In the genomic region with DNA sequence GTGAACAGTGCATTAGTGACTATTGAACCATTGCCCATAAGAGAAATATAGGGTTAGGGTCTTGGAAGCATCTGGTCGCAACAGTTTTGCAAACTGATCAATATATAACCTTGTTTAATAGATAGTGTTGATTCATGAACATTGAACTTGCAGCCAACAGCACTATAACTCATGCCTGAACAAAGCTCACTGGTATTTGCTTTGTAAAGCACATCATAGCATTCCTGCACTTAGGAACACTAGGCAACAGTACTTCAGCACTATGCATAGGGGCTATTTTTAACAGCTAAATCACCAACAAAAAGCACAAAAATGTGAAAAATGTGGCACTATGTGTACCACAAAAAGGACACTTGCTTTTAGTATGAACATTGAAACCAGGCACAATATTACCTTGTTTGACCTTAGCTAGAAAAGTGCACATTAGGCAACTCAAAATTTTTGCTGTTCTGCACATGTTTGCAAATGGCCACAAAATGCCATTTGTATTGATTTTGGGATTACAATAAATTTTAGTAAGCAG, we compare ENCODE assay signal across 15 cellular contexts.
DNase-seq lines count a peak whose midpoint lies in the region; ATAC-seq and TF ChIP-seq lines count a peak whose summit lies in the region.
"Had no signal": no experiment of that assay in that cellular context is flagged by ENCODE, and none has a peak within 500 bp of the region (broad histone marks: within the 10 kb centered on the region; RNA-seq: fewer than 3 reads in every experiment).

No MANE protein-coding gene starts in this region.

- TF ChIP-seq CTCF in esophagus muscularis mucosa (IDR thresholded peaks at IDR 0.05) (no peak), GM10266 (IDR thresholded peaks at IDR 0.05; ENCODE audit: control insufficient read depth, insufficient read depth, low read depth, missing control alignments) (no peak)

- intact Hi-C loops in esophagus muscularis mucosa (cut with DNase I) = no loop called here

- no peak overlapping the region for H3K27ac ChIP-seq in CD8-positive, alpha-beta memory T cell (ENCODE audit: low read depth, low read length)
- H3K27ac ChIP-seq in esophagus muscularis mucosa (replicated peaks in 1 of 4) = peak overlapping the region; percentile 74 to 83 (median 80)
- H3K27ac ChIP-seq: transverse colon had no signal

- no peaks in the 10 kb centered on the region for H3K27me3 ChIP-seq in CD8-positive, alpha-beta memory T cell (ENCODE audit: insufficient read depth, low read length, poor library complexity, severe bottlenecking)
- H3K27me3 ChIP-seq in esophagus muscularis mucosa = no peaks in the 10 kb centered on the region
- H3K27me3 ChIP-seq: transverse colon had no signal

- peak; percentile 68 for TF ChIP-seq EP300 in esophagus muscularis mucosa (IDR thresholded peaks at IDR 0.05)

- no peak for DNase-seq in CD8-positive, alpha-beta memory T cell
- DNase-seq in RPMI7951 (ENCODE audit: low read depth) (peak; percentile 21), esophagus muscularis mucosa (ENCODE audit: extremely low spot score) (no peak), non-pigmented ciliary epithelial cell (ENCODE audit: low read depth) (peak; percentile 55), NK-92 (lab: John Stamatoyannopoulos, UW; ENCODE audit: unreplicated experiment) (no peak), H4 (ENCODE audit: low spot score) (no peak), GM10266 (ENCODE audit: extremely low spot score) (no peak)
- DNase-seq: caudate nucleus, DMS53, erythroblast, NCI-H1694 treated with DMSO at 0.1 percent for 48 hours, NCI-H748 treated with DMSO at 0.1 percent for 48 hours, SHP77 treated with DMSO at 0.1 percent for 48 hours, transverse colon had no signal

- peaks cover 40% of the 10 kb centered on the region for H3K36me3 ChIP-seq in CD8-positive, alpha-beta memory T cell (ENCODE audit: insufficient read depth, low read length)
- H3K36me3 ChIP-seq in esophagus muscularis mucosa = peaks cover 0 to 32% (median 14%) of the 10 kb centered on the region in 4 donors
- H3K36me3 ChIP-seq: transverse colon had no signal

- H3K4me1 Mint-ChIP-seq in CD8-positive, alpha-beta memory T cell = peaks cover 23 to 57% (median 55%) of the 10 kb centered on the region in 3 donors

- H3K9me3 ChIP-seq in CD8-positive, alpha-beta memory T cell (ENCODE audit: low read length) = peaks cover 10% of the 10 kb centered on the region
- peaks cover 0 to 7% (median 2%) of the 10 kb centered on the region in 4 donors for H3K9me3 ChIP-seq in esophagus muscularis mucosa

- POLR2A ChIA-PET in CD8-positive, alpha-beta memory T cell (lab: Charles Lee) = no interaction called here

- H3K27ac Mint-ChIP-seq in CD8-positive, alpha-beta memory T cell = peak overlapping the region in 6 of 8 donors; percentile 35 to 81 (median 71)

- CTCF ChIA-PET in CD8-positive, alpha-beta memory T cell (lab: Charles Lee) = interaction anchor here (1.1 to 2.1 kb wide), 4 partner anchors 12 to 42 kb away, joined by 3 to 5 read pairs (median 4); no protein-coding TSS in a partner anchor

- no peak for ATAC-seq in HG03280 (IDR thresholded peaks at IDR 0.05; ENCODE audit: unreplicated experiment)

- H3K36me3 Mint-ChIP-seq in CD8-positive, alpha-beta memory T cell = peaks cover 30 to 86% (median 35%) of the 10 kb centered on the region in 3 donors

- peaks cover 9% of the 10 kb centered on the region for H3K4me1 ChIP-seq in CD8-positive, alpha-beta memory T cell (ENCODE audit: insufficient read depth, low read length)
- peaks cover 15 to 65% (median 49%) of the 10 kb centered on the region in 4 donors for H3K4me1 ChIP-seq in esophagus muscularis mucosa
- H3K4me1 ChIP-seq: transverse colon had no signal

- no peak for TF ChIP-seq POLR2A in esophagus muscularis mucosa (IDR thresholded peaks at IDR 0.05; ENCODE audit: low read depth)

- peaks cover 0 to 13% (median 8%) of the 10 kb centered on the region in 5 donors for H3K9me3 Mint-ChIP-seq in CD8-positive, alpha-beta memory T cell

- H3K27me3 Mint-ChIP-seq in CD8-positive, alpha-beta memory T cell = peaks cover 0 to 3% of the 10 kb centered on the region in 2 donors

- WGBS in esophagus muscularis mucosa = 76% methylated on average over 1 of the region's 1 CpG

- no peak overlapping the region for H3K4me3 ChIP-seq in CD8-positive, alpha-beta memory T cell (ENCODE audit: low read length)
- H3K4me3 ChIP-seq in esophagus muscularis mucosa = no peak overlapping the region
- H3K4me3 ChIP-seq: transverse colon had no signal

- no peak overlapping the region for H3K4me3 Mint-ChIP-seq in CD8-positive, alpha-beta memory T cell

Comparison
In these comparisons a context has a peak if more than half of its experiments do, and no peak if none do; other contexts are left out.
1. DNase-seq: peak in RPMI7951 (single experiment) and non-pigmented ciliary epithelial cell (single experiment); none in CD8-positive, alpha-beta memory T cell (0 of 5), esophagus muscularis mucosa (single experiment), NK-92 (single experiment), H4 (single experiment) and GM10266 (single experiment).